In genomic region chr1:2276803-2277580, GRCh38 we compare ENCODE assay signal across 9 cellular contexts. TPM values are rescaled to one million over a fixed set of nuclear protein-coding genes. Genes with fewer than 3 reads are reported as not detected.
DNase-seq lines count a peak whose midpoint lies in the region; ATAC-seq and TF ChIP-seq lines count a peak whose summit lies in the region.
"Had no signal": no experiment of that assay in that cellular context is flagged by ENCODE, and none has a peak within 500 bp of the region (broad histone marks: within the 10 kb centered on the region; RNA-seq: fewer than 3 reads in every experiment).

No MANE protein-coding gene starts in this region.

- no peak overlapping the region for H3K9ac ChIP-seq in HUES6 (ENCODE audit: low read length)

- peaks cover 20% of the 10 kb centered on the region for H3K36me3 Mint-ChIP-seq in activated naive CD8-positive, alpha-beta T cell treated with anti-CD3 and anti-CD28 coated beads for 36 hours
- no peaks in the 10 kb centered on the region for H3K36me3 Mint-ChIP-seq in glutamatergic neuron (ENCODE audit: unreplicated experiment)

- DNase-seq in activated naive CD8-positive, alpha-beta T cell treated with anti-CD3 and anti-CD28 coated beads for 36 hours: no peak
- no peak for DNase-seq in glutamatergic neuron
- DNase-seq in stimulated activated naive CD8-positive, alpha-beta T cell treated with anti-CD3 and anti-CD28 coated beads, Interleukin-15, amount 100 ng/mL, for 72 hours: no peak
- DNase-seq in NCI-H1694 (lab: John Stamatoyannopoulos, UW): no peak
- no peak for DNase-seq in NCI-H345 (lab: John Stamatoyannopoulos, UW)
- DNase-seq in islet precursor cell: no peak
- DNase-seq: amygdala, ovary had no signal

- no peak for TF ChIP-seq CTCF in glutamatergic neuron (IDR thresholded peaks at IDR 0.05; ENCODE audit: partially characterized antibody, unreplicated experiment)

- no peaks in the 10 kb centered on the region for H3K9me3 Mint-ChIP-seq in activated naive CD8-positive, alpha-beta T cell treated with anti-CD3 and anti-CD28 coated beads for 36 hours
- H3K9me3 Mint-ChIP-seq in glutamatergic neuron (ENCODE audit: unreplicated experiment): peaks cover 17% of the 10 kb centered on the region
- no peaks in the 10 kb centered on the region for H3K9me3 Mint-ChIP-seq in stimulated activated naive CD8-positive, alpha-beta T cell treated with anti-CD3 and anti-CD28 coated beads, Interleukin-15, amount 100 ng/mL, for 72 hours

- peak overlapping the region; percentile 37; the same call in 1 of the 2 replicates for H3K27ac ChIP-seq in HUES6 (ENCODE audit: low read depth, low read length)
- H3K27ac ChIP-seq: ovary had no signal

- H3K4me3 ChIP-seq in HUES6 (ENCODE audit: low read depth, low read length): no peak overlapping the region
- H3K4me3 ChIP-seq: ovary had no signal

- peaks cover 45% of the 10 kb centered on the region for H3K4me1 Mint-ChIP-seq in activated naive CD8-positive, alpha-beta T cell treated with anti-CD3 and anti-CD28 coated beads for 36 hours
- peaks cover 45% of the 10 kb centered on the region for H3K4me1 Mint-ChIP-seq in glutamatergic neuron (ENCODE audit: low read depth, unreplicated experiment)
- H3K4me1 Mint-ChIP-seq in stimulated activated naive CD8-positive, alpha-beta T cell treated with anti-CD3 and anti-CD28 coated beads, Interleukin-15, amount 100 ng/mL, for 72 hours: peaks cover 76% of the 10 kb centered on the region

- H3K27me3 ChIP-seq in HUES6 (ENCODE audit: control insufficient read depth, insufficient read depth, low read length): no peaks in the 10 kb centered on the region
- H3K27me3 ChIP-seq: ovary had no signal

- peak overlapping the region; percentile 58 for H3K27ac Mint-ChIP-seq in activated naive CD8-positive, alpha-beta T cell treated with anti-CD3 and anti-CD28 coated beads for 36 hours
- H3K27ac Mint-ChIP-seq in glutamatergic neuron (ENCODE audit: unreplicated experiment): peak overlapping the region; percentile 54
- peak overlapping the region; percentile 57 to 74 for H3K27ac Mint-ChIP-seq in stimulated activated naive CD8-positive, alpha-beta T cell treated with anti-CD3 and anti-CD28 coated beads, Interleukin-15, amount 100 ng/mL, for 72 hours

- no peak overlapping the region for H3K4me3 Mint-ChIP-seq in activated naive CD8-positive, alpha-beta T cell treated with anti-CD3 and anti-CD28 coated beads for 36 hours
- H3K4me3 Mint-ChIP-seq in glutamatergic neuron (ENCODE audit: unreplicated experiment): peak overlapping the region; percentile 75
- no peak overlapping the region for H3K4me3 Mint-ChIP-seq in stimulated activated naive CD8-positive, alpha-beta T cell treated with anti-CD3 and anti-CD28 coated beads, Interleukin-15, amount 100 ng/mL, for 72 hours

- no peaks in the 10 kb centered on the region for H3K27me3 Mint-ChIP-seq in activated naive CD8-positive, alpha-beta T cell treated with anti-CD3 and anti-CD28 coated beads for 36 hours
- H3K27me3 Mint-ChIP-seq in glutamatergic neuron (ENCODE audit: unreplicated experiment): peaks cover 8% of the 10 kb centered on the region
- H3K27me3 Mint-ChIP-seq in stimulated activated naive CD8-positive, alpha-beta T cell treated with anti-CD3 and anti-CD28 coated beads, Interleukin-15, amount 100 ng/mL, for 72 hours: no peaks in the 10 kb centered on the region

- H3K4me1 ChIP-seq in HUES6 (ENCODE audit: control insufficient read depth, insufficient read depth, low read length): peaks cover 46% of the 10 kb centered on the region

- no peaks in the 10 kb centered on the region for H3K9me3 ChIP-seq in HUES6 (ENCODE audit: control insufficient read depth, insufficient read depth, low read depth, low read length)
- H3K9me3 ChIP-seq: ovary had no signal

- peaks cover 5% of the 10 kb centered on the region for H3K36me3 ChIP-seq in HUES6 (ENCODE audit: control insufficient read depth, insufficient read depth, low read length)
- H3K36me3 ChIP-seq: ovary had no signal

- ATAC-seq in stimulated activated naive CD8-positive, alpha-beta T cell treated with anti-CD3 and anti-CD28 coated beads, Interleukin-15, amount 100 ng/mL, for 72 hours: no peak

RNA-seq across cellular contexts. Expression of gene SKI, which starts 48.9 kb away (rescaled TPM):
- 10 to 100 TPM; 25.4 to 27.3 TPM for total RNA-seq in activated naive CD8-positive, alpha-beta T cell treated with anti-CD3 and anti-CD28 coated beads for 36 hours
- total RNA-seq in glutamatergic neuron (ENCODE audit: unreplicated experiment): 143 TPM
